ENCODE assay signal across 34 cellular contexts in genomic region chr1:63757334-63757733, GRCh38. TPM values are rescaled to one million over a fixed set of nuclear protein-coding genes. Genes with fewer than 3 reads are reported as not detected.
"Had no signal": no experiment of that assay in that cellular context is flagged by ENCODE, and none has a peak within 500 bp of the region (broad histone marks: within the 10 kb centered on the region; RNA-seq: fewer than 3 reads in every experiment).

No MANE protein-coding gene starts in this region.

- H3K27me3 Mint-ChIP-seq: activated CD4-positive, alpha-beta memory T cell treated with anti-CD3 and anti-CD28 coated beads for 36 hours had no signal

- ATAC-seq: activated CD4-positive, alpha-beta T cell treated with anti-CD3 and anti-CD28 coated beads for 36 hours; activated CD8-positive, alpha-beta memory T cell treated with anti-CD3 and anti-CD28 coated beads, Interleukin-2, amount 10 ng/mL, durations not matched to agents 7 days and 5 days; activated CD8-positive, alpha-beta T cell treated with anti-CD3 and anti-CD28 coated beads, Interleukin-2, amount 10 ng/mL, durations not matched to agents 7 days and 5 days; activated naive CD8-positive, alpha-beta T cell treated with anti-CD3 and anti-CD28 coated beads, Interleukin-2, amount 50 U/mL, for 24 hours; effector memory CD8-positive, alpha-beta T cell; T-cell had no signal

- H3K4me1 Mint-ChIP-seq: activated CD4-positive, alpha-beta T cell treated with anti-CD3 and anti-CD28 coated beads for 36 hours; activated CD4-positive, alpha-beta T cell treated with anti-CD3 and anti-CD28 coated beads, Interleukin-2, amount 10 ng/mL, durations not matched to agents 24 days and 14 days; activated CD8-positive, alpha-beta memory T cell treated with anti-CD3 and anti-CD28 coated beads, Interleukin-2, amount 10 ng/mL, durations not matched to agents 7 days and 5 days; activated naive CD8-positive, alpha-beta T cell treated with anti-CD3 and anti-CD28 coated beads for 36 hours; activated naive CD8-positive, alpha-beta T cell treated with anti-CD3 and anti-CD28 coated beads, Interleukin-2, amount 50 U/mL, for 24 hours; T-cell had no signal

- DNase-seq: activated CD4-positive, alpha-beta memory T cell treated with anti-CD3 and anti-CD28 coated beads for 36 hours; activated CD4-positive, alpha-beta T cell treated with anti-CD3 and anti-CD28 coated beads for 36 hours; activated CD4-positive, alpha-beta T cell treated with anti-CD3 and anti-CD28 coated beads, Interleukin-2, amount 10 ng/mL, durations not matched to agents 24 days and 14 days; activated CD4-positive, CD25-positive, alpha-beta regulatory T cell; activated CD4-positive, CD25-positive, alpha-beta regulatory T cell treated with anti-CD3 and anti-CD28 coated beads, Interleukin-2, amount 50 U/mL, for 72 hours; activated CD8-positive, alpha-beta memory T cell treated with anti-CD3 and anti-CD28 coated beads, Interleukin-2, amount 10 ng/mL, durations not matched to agents 7 days and 5 days; activated CD8-positive, alpha-beta memory T cell treated with anti-CD3 and anti-CD28 coated beads, Interleukin-2, amount 50 U/mL, for 4 hours; activated CD8-positive, alpha-beta T cell treated with anti-CD3 and anti-CD28 coated beads, Interleukin-2, amount 10 ng/mL, durations not matched to agents 7 days and 5 days; activated effector memory CD4-positive, alpha-beta T cell treated with anti-CD3 and anti-CD28 coated beads, Interleukin-2, amount 50 U/mL, for 16 hours; activated naive CD4-positive, alpha-beta T cell treated with anti-CD3 and anti-CD28 coated beads for 36 hours; activated naive CD8-positive, alpha-beta T cell treated with anti-CD3 and anti-CD28 coated beads for 36 hours; activated naive CD8-positive, alpha-beta T cell treated with anti-CD3 and anti-CD28 coated beads, Interleukin-2, amount 50 U/mL, for 24 hours; activated T-cell treated with anti-CD3 and anti-CD28 coated beads, Interleukin-2, amount 50 U/mL, for 1 hour; activated T-cell treated with anti-CD3 and anti-CD28 coated beads, Interleukin-2, amount 50 U/mL, for 48 hours; adrenal gland; amygdala; brain microvascular endothelial cell; cortex of kidney; dermis blood vessel endothelial cell; effector CD4-positive, alpha-beta T cell; effector memory CD8-positive, alpha-beta T cell; erythroblast; head of caudate nucleus; SW 1271; T-cell; T-helper 9 cell; WERI-Rb-1 had no signal

- H3K27ac Mint-ChIP-seq: activated CD4-positive, alpha-beta memory T cell treated with anti-CD3 and anti-CD28 coated beads for 36 hours; activated CD4-positive, alpha-beta T cell treated with anti-CD3 and anti-CD28 coated beads for 36 hours; activated CD4-positive, alpha-beta T cell treated with anti-CD3 and anti-CD28 coated beads, Interleukin-2, amount 10 ng/mL, durations not matched to agents 24 days and 14 days; activated CD8-positive, alpha-beta memory T cell treated with anti-CD3 and anti-CD28 coated beads, Interleukin-2, amount 10 ng/mL, durations not matched to agents 7 days and 5 days; activated CD8-positive, alpha-beta T cell treated with anti-CD3 and anti-CD28 coated beads, Interleukin-2, amount 10 ng/mL, durations not matched to agents 7 days and 5 days; activated naive CD4-positive, alpha-beta T cell treated with anti-CD3 and anti-CD28 coated beads for 36 hours; activated naive CD4-positive, alpha-beta T cell treated with anti-CD3 and anti-CD28 coated beads, Interleukin-2, amount 50 U/mL, for 24 hours; activated naive CD8-positive, alpha-beta T cell treated with anti-CD3 and anti-CD28 coated beads for 36 hours; activated naive CD8-positive, alpha-beta T cell treated with anti-CD3 and anti-CD28 coated beads, Interleukin-2, amount 50 U/mL, for 24 hours; activated T-helper 1 cell treated with anti-CD3 and anti-CD28 coated beads, Interleukin-12 subunit alpha, Interleukin-12 subunit beta, Interleukin-2, Interleukin-4 antibody, amounts not matched to agents 30 ng/mL and 10 ng/mL and 1 ng/mL, durations not matched to agents 14 hours and 24 hours and 36 hours; activated T-helper 2 cell treated with anti-CD3 and anti-CD28 coated beads, Interferon-gamma antibody, Interleukin-2, Interleukin-4, amounts not matched to agents 10 μg/mL and 5 μg/mL and 100 μg/mL, durations not matched to agents 14 hours and 24 hours and 36 hours; effector memory CD8-positive, alpha-beta T cell; T-cell; T-helper 1 cell treated with Interleukin-12 subunit alpha and Interleukin-12 subunit beta and Interleukin-4 antibody, amounts not matched to agents 30 μg/mL and 1 μg/mL, for 36 hours had no signal

- H3K36me3 Mint-ChIP-seq: activated CD4-positive, alpha-beta memory T cell treated with anti-CD3 and anti-CD28 coated beads for 36 hours; activated CD8-positive, alpha-beta memory T cell treated with anti-CD3 and anti-CD28 coated beads, Interleukin-2, amount 10 ng/mL, durations not matched to agents 7 days and 5 days; activated naive CD4-positive, alpha-beta T cell treated with anti-CD3 and anti-CD28 coated beads, Interleukin-2, amount 50 U/mL, for 24 hours; activated naive CD8-positive, alpha-beta T cell treated with anti-CD3 and anti-CD28 coated beads for 36 hours; T-cell had no signal

- H3K9me3 Mint-ChIP-seq: activated CD4-positive, alpha-beta memory T cell treated with anti-CD3 and anti-CD28 coated beads for 36 hours; activated CD4-positive, alpha-beta T cell treated with anti-CD3 and anti-CD28 coated beads, Interleukin-2, amount 10 ng/mL, durations not matched to agents 24 days and 14 days; activated naive CD4-positive, alpha-beta T cell treated with anti-CD3 and anti-CD28 coated beads for 36 hours; activated naive CD4-positive, alpha-beta T cell treated with anti-CD3 and anti-CD28 coated beads, Interleukin-2, amount 50 U/mL, for 24 hours; activated naive CD8-positive, alpha-beta T cell treated with anti-CD3 and anti-CD28 coated beads for 36 hours; activated naive CD8-positive, alpha-beta T cell treated with anti-CD3 and anti-CD28 coated beads, Interleukin-2, amount 50 U/mL, for 24 hours; activated T-helper 1 cell treated with anti-CD3 and anti-CD28 coated beads, Interleukin-12 subunit alpha, Interleukin-12 subunit beta, Interleukin-2, Interleukin-4 antibody, amounts not matched to agents 30 ng/mL and 10 ng/mL and 1 ng/mL, durations not matched to agents 14 hours and 24 hours and 36 hours; activated T-helper 2 cell treated with anti-CD3 and anti-CD28 coated beads, Interferon-gamma antibody, Interleukin-2, Interleukin-4, amounts not matched to agents 10 μg/mL and 5 μg/mL and 100 μg/mL, durations not matched to agents 14 hours and 24 hours and 36 hours; effector memory CD8-positive, alpha-beta T cell; T-cell; T-helper 1 cell treated with Interleukin-12 subunit alpha and Interleukin-12 subunit beta and Interleukin-4 antibody, amounts not matched to agents 30 μg/mL and 1 μg/mL, for 36 hours had no signal

- H3K4me3 ChIP-seq: adrenal gland, esophagus muscularis mucosa had no signal

- H3K27ac ChIP-seq: adrenal gland, brain microvascular endothelial cell, esophagus muscularis mucosa, WERI-Rb-1 had no signal

- H3K4me3 Mint-ChIP-seq: activated CD4-positive, alpha-beta memory T cell treated with anti-CD3 and anti-CD28 coated beads for 36 hours; activated CD4-positive, alpha-beta T cell treated with anti-CD3 and anti-CD28 coated beads for 36 hours; activated CD4-positive, alpha-beta T cell treated with anti-CD3 and anti-CD28 coated beads, Interleukin-2, amount 10 ng/mL, durations not matched to agents 24 days and 14 days; activated CD8-positive, alpha-beta memory T cell treated with anti-CD3 and anti-CD28 coated beads, Interleukin-2, amount 10 ng/mL, durations not matched to agents 7 days and 5 days; activated CD8-positive, alpha-beta T cell treated with anti-CD3 and anti-CD28 coated beads, Interleukin-2, amount 10 ng/mL, durations not matched to agents 7 days and 5 days; activated naive CD4-positive, alpha-beta T cell treated with anti-CD3 and anti-CD28 coated beads for 36 hours; activated naive CD4-positive, alpha-beta T cell treated with anti-CD3 and anti-CD28 coated beads, Interleukin-2, amount 50 U/mL, for 24 hours; activated naive CD8-positive, alpha-beta T cell treated with anti-CD3 and anti-CD28 coated beads for 36 hours; activated naive CD8-positive, alpha-beta T cell treated with anti-CD3 and anti-CD28 coated beads, Interleukin-2, amount 50 U/mL, for 24 hours; activated T-helper 1 cell treated with anti-CD3 and anti-CD28 coated beads, Interleukin-12 subunit alpha, Interleukin-12 subunit beta, Interleukin-2, Interleukin-4 antibody, amounts not matched to agents 30 ng/mL and 10 ng/mL and 1 ng/mL, durations not matched to agents 14 hours and 24 hours and 36 hours; effector memory CD8-positive, alpha-beta T cell; T-cell; T-helper 1 cell treated with Interleukin-12 subunit alpha and Interleukin-12 subunit beta and Interleukin-4 antibody, amounts not matched to agents 30 μg/mL and 1 μg/mL, for 36 hours had no signal

RNA-seq across cellular contexts. Expression of gene ROR1, which starts 16.5 kb away (rescaled TPM):
- total RNA-seq: activated CD4-positive, alpha-beta T cell treated with anti-CD3 and anti-CD28 coated beads, Interleukin-2, amount 10 ng/mL, durations not matched to agents 24 days and 14 days; activated CD8-positive, alpha-beta memory T cell treated with anti-CD3 and anti-CD28 coated beads for 36 hours; activated CD8-positive, alpha-beta memory T cell treated with anti-CD3 and anti-CD28 coated beads, Interleukin-2, amount 10 ng/mL, durations not matched to agents 7 days and 5 days; activated CD8-positive, alpha-beta T cell treated with anti-CD3 and anti-CD28 coated beads, Interleukin-2, amount 10 ng/mL, durations not matched to agents 7 days and 5 days; activated naive CD8-positive, alpha-beta T cell treated with anti-CD3 and anti-CD28 coated beads for 36 hours; activated T-helper 1 cell treated with anti-CD3 and anti-CD28 coated beads, Interleukin-12 subunit alpha, Interleukin-12 subunit beta, Interleukin-2, Interleukin-4 antibody, amounts not matched to agents 30 ng/mL and 10 ng/mL and 1 ng/mL, durations not matched to agents 14 hours and 24 hours and 36 hours; T-helper 2 cell treated with Interferon-gamma antibody and Interleukin-4, amounts not matched to agents 100 ng/mL and 5 ng/mL, for 36 hours had no signal
